In genomic region chr13:21458457-21458815, GRCh38 we compare ENCODE assay signal across 7 cellular contexts. TPM values are rescaled to one million over a fixed set of nuclear protein-coding genes. Genes with fewer than 3 reads are reported as not detected.
DNase-seq lines count a peak whose midpoint lies in the region; ATAC-seq and TF ChIP-seq lines count a peak whose summit lies in the region.

No MANE protein-coding gene starts in this region.

- TF ChIP-seq POLR2A in thyroid gland (IDR thresholded peaks at IDR 0.05), result peak in 1 of 2 donors; percentile 16

- H3K36me3 Mint-ChIP-seq in nephron (ENCODE audit: low read depth), result peaks cover 24% of the 10 kb centered on the region

- intact Hi-C loops in thyroid gland (cut with DNase I), result loop anchor here (10.0 kb wide), 1 partner anchor 146 kb away; the partner anchor contains the start of gene MICU2

- peaks cover 4% of the 10 kb centered on the region for H3K27me3 Mint-ChIP-seq in nephron (ENCODE audit: low read depth)

- peak overlapping the region; percentile 84 to 93 (median 91) for H3K27ac ChIP-seq in thyroid gland

- no peaks in the 10 kb centered on the region for H3K27me3 ChIP-seq in thyroid gland

- no peak for TF ChIP-seq CTCF in epithelial cell of esophagus (IDR thresholded peaks at IDR 0.05; ENCODE audit: insufficient read depth, low read depth, low read length, missing control alignments)
- no peak for TF ChIP-seq CTCF in nephron (IDR thresholded peaks at IDR 0.05; ENCODE audit: unreplicated experiment in 3 of 3)
- no peak for TF ChIP-seq CTCF in thyroid gland (IDR thresholded peaks at IDR 0.05)

- peak overlapping the region; percentile 96 to 97 (median 96) for H3K4me3 Mint-ChIP-seq in nephron

- WGBS in thyroid gland, 2 donors, result 0 to 1% methylated on average over 16 of the region's 16 CpGs

- peak; percentile 41 for DNase-seq in NCI-H2107 (lab: John Stamatoyannopoulos, UW)
- peak; percentile 10 to 28 for DNase-seq in activated CD8-positive, alpha-beta memory T cell treated with anti-CD3 and anti-CD28 coated beads for 4 hours (ENCODE audit: low read depth in 2 of 2)
- DNase-seq in epithelial cell of esophagus (ENCODE audit: low read depth), result peak; percentile 71
- peak; percentile 81 to 83 for DNase-seq in thyroid gland

- H3K27ac Mint-ChIP-seq in nephron, result peak overlapping the region; percentile 85 to 93 (median 93)

- peaks cover 0 to 12% of the 10 kb centered on the region in 2 donors for H3K4me1 ChIP-seq in thyroid gland

- H3K4me3 ChIP-seq in epithelial cell of esophagus (ENCODE audit: low read length) (peak overlapping the region; percentile 80), thyroid gland (replicated peaks in 1 of 3) (peak overlapping the region; percentile 94 to 98 (median 97))

- peaks cover 17% of the 10 kb centered on the region for H3K4me1 Mint-ChIP-seq in nephron

- no peaks in the 10 kb centered on the region for H3K36me3 ChIP-seq in thyroid gland

- H3K9me3 Mint-ChIP-seq in nephron, result peaks cover 17% of the 10 kb centered on the region

- H3K9me3 ChIP-seq in thyroid gland, result no peaks in the 10 kb centered on the region

- ATAC-seq in GM18499 (IDR thresholded peaks at IDR 0.05; ENCODE audit: insufficient read depth, unreplicated experiment), result peak; percentile 19
- peak; percentile 35 for ATAC-seq in HG02642 (IDR thresholded peaks at IDR 0.05; ENCODE audit: poor library complexity, unreplicated experiment)

RNA-seq across cellular contexts. Expression of gene ZDHHC20, which starts 0.7 kb away (rescaled TPM):
- total RNA-seq in thyroid gland, result 10 to 100 TPM; 75.8 to 90.2 (median 79.3) TPM

Comparison
In these comparisons a context has a peak if more than half of its experiments do, and no peak if none do; other contexts are left out.
1. Peak in every context shown above with its lines: DNase-seq, ATAC-seq, H3K4me3 ChIP-seq and H3K27ac ChIP-seq.
2. DNase-seq: peak in every context shown above with its lines; median percentile 82 in thyroid gland; 71 in epithelial cell of esophagus; 41 in NCI-H2107; 19 in activated CD8-positive, alpha-beta memory T cell treated with anti-CD3 and anti-CD28 coated beads for 4 hours.